In the genomic region with DNA sequence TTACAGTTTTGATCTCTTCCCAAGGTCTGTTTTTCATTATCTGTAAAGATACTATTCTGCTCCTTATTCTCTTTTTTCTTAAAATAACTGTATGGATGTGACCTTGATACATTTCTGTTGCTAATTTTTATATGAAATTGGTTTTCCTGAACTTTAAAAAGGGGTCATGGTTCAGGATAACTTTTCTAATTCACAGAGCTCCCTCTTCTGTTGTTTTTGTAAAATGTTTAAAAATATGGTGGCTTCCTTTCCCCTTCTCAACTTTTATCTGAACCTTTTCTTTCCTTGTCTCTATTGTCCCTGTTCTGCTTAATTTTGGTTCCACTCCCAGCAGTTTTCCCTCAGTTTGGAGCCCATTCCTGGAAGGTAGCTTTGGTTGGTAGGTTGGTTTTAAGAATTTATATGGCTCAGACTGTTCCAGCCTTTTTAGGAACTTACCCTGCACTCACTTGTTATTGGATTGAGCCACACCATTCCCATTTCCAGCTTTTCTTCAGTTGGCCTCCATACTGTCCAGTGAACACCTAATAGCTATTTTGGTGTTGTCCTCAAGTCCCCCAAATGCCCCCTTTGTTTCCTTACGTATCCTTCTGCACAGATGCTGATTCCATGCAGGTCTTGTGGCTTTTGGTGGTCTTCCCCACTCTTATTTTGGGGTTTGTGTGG, we compare ENCODE assay signal across 11 cellular contexts.
DNase-seq lines count a peak whose midpoint lies in the region; ATAC-seq, FAIRE-seq and TF ChIP-seq lines count a peak whose summit lies in the region.
"Had no signal": no experiment of that assay in that cellular context is flagged by ENCODE, and none has a peak within 500 bp of the region (broad histone marks: within the 10 kb centered on the region; RNA-seq: fewer than 3 reads in every experiment).

No MANE protein-coding gene starts in this region.

- no peaks in the 10 kb centered on the region for H3K9me3 ChIP-seq in BLaER1
- H3K9me3 ChIP-seq in H9 (ENCODE audit: control insufficient read depth, low read depth, low read length) = no peaks in the 10 kb centered on the region
- no peaks in the 10 kb centered on the region for H3K9me3 ChIP-seq in astrocyte (ENCODE audit: insufficient read depth, low read depth, low read length)
- H3K9me3 ChIP-seq: tibial artery had no signal

- H3K9ac ChIP-seq in BLaER1 (peak overlapping the region; percentile 17; the same call in 1 of the 2 replicates), H9 (ENCODE audit: extremely low read depth, insufficient read length, low read length) (no peak overlapping the region), astrocyte (ENCODE audit: low read length) (no peak overlapping the region)
- H3K9ac ChIP-seq: neural progenitor cell had no signal

- peak; percentile 70 for FAIRE-seq in astrocyte (lab: Jason Lieb, UNC)

- H3K4me1 ChIP-seq in BLaER1 (peaks cover 24% of the 10 kb centered on the region), H9 (ENCODE audit: insufficient read depth, low read length) (peaks cover 6% of the 10 kb centered on the region; the same call in 1 of the 2 replicates), astrocyte (ENCODE audit: insufficient read depth, low read length) (no peaks in the 10 kb centered on the region)

- H3K27me3 Mint-ChIP-seq in H9 (ENCODE audit: low read depth) = no peaks in the 10 kb centered on the region
- H3K27me3 Mint-ChIP-seq in astrocyte (ENCODE audit: low read depth, unreplicated experiment) = no peaks in the 10 kb centered on the region

- H3K36me3 ChIP-seq in BLaER1 = peaks cover 8% of the 10 kb centered on the region; the same call in 1 of the 2 replicates
- no peaks in the 10 kb centered on the region for H3K36me3 ChIP-seq in astrocyte (ENCODE audit: insufficient read depth, low read length)
- H3K36me3 ChIP-seq: neural progenitor cell, tibial artery had no signal

- H3K27me3 ChIP-seq in BLaER1 (no peaks in the 10 kb centered on the region), H9 (ENCODE audit: insufficient read depth, low read length) (no peaks in the 10 kb centered on the region), astrocyte (ENCODE audit: insufficient read depth, low read length) (no peaks in the 10 kb centered on the region)
- H3K27me3 ChIP-seq: neural progenitor cell, tibial artery had no signal

- no peak overlapping the region for H3K27ac ChIP-seq in BLaER1
- H3K27ac ChIP-seq in H9 (ENCODE audit: insufficient read length, low read depth, low read length) = no peak overlapping the region
- no peak overlapping the region for H3K27ac ChIP-seq in astrocyte (ENCODE audit: low read depth, low read length)
- H3K27ac ChIP-seq: tibial artery had no signal

- no peak overlapping the region for H2BK15ac ChIP-seq in H9 (ENCODE audit: low read depth, low read length)

- H4K8ac ChIP-seq in H9 (replicated peaks; ENCODE audit: insufficient read length, low read depth, low read length) = no peak overlapping the region

- no peaks in the 10 kb centered on the region for H3K23me2 ChIP-seq in H9 (ENCODE audit: insufficient read length, low read depth, low read length, poor library complexity, severe bottlenecking)

- H3K9me3 Mint-ChIP-seq in H9 (no peaks in the 10 kb centered on the region), astrocyte (ENCODE audit: unreplicated experiment) (no peaks in the 10 kb centered on the region)
- H3K9me3 Mint-ChIP-seq: neural progenitor cell had no signal

- no peak overlapping the region for H3K4me3 ChIP-seq in BLaER1
- no peak overlapping the region for H3K4me3 ChIP-seq in astrocyte (ENCODE audit: insufficient read depth, low read depth, low read length)
- H3K4me3 ChIP-seq: neural progenitor cell, tibial artery had no signal

- H3K23ac ChIP-seq in H9 (ENCODE audit: insufficient read length, low read depth, low read length) = no peak overlapping the region

- no peak overlapping the region for H2AFZ ChIP-seq in H9 (ENCODE audit: low read length)
- H2AFZ ChIP-seq in astrocyte (ENCODE audit: low read depth, low read length) = no peak overlapping the region
- H2AFZ ChIP-seq: neural progenitor cell had no signal

- H2BK12ac ChIP-seq in H9 (ENCODE audit: insufficient read length, low read depth, low read length) = no peak overlapping the region

- no peak for ATAC-seq in GM19397 (IDR thresholded peaks at IDR 0.05; ENCODE audit: unreplicated experiment)

- no peak overlapping the region for H4K5ac ChIP-seq in H9 (ENCODE audit: insufficient read length, low read depth, low read length)

- TF ChIP-seq CTCF in H9 (conservative IDR thresholded peaks at IDR 0.05) (no peak), astrocyte (IDR thresholded peaks at IDR 0.05; ENCODE audit: insufficient read depth, low read depth, low read length) (no peak)

- H3K14ac ChIP-seq in H9 (ENCODE audit: insufficient read depth, low read length) = no peak overlapping the region

- no peak overlapping the region for H3K4ac ChIP-seq in H9 (ENCODE audit: low read depth, low read length)

- no peak overlapping the region for H2AK5ac ChIP-seq in H9 (ENCODE audit: insufficient read length, low read length)

- no peak overlapping the region for H2BK120ac ChIP-seq in H9 (ENCODE audit: low read depth, low read length, poor library complexity, severe bottlenecking)

- WGBS in H9 (ENCODE audit: extremely low coverage, insufficient read length, low lambda C conversion rate) = no CpG with 5 or more reads among the region's 1 CpG

- no peak overlapping the region for H4K91ac ChIP-seq in H9 (ENCODE audit: insufficient read length, low read depth, low read length)

- H3K79me2 ChIP-seq in H9 (ENCODE audit: insufficient read depth, low read length) = peaks cover 1% of the 10 kb centered on the region; the same call in 1 of the 2 replicates
- peaks cover 58% of the 10 kb centered on the region for H3K79me2 ChIP-seq in astrocyte (ENCODE audit: insufficient read depth, low read length)

- H3K36me3 Mint-ChIP-seq in H9 (ENCODE audit: insufficient read depth in 1 of 3, low read depth in 3 of 3) = peaks cover 0 to 3% (median 0%) of the 10 kb centered on the region in 3 experiments; a peak in 1 of 7 replicates
- no peaks in the 10 kb centered on the region for H3K36me3 Mint-ChIP-seq in astrocyte (ENCODE audit: low read depth, unreplicated experiment)
- H3K36me3 Mint-ChIP-seq: neural progenitor cell had no signal

- H3K4me2 ChIP-seq in BLaER1 (peak overlapping the region; percentile 55), H9 (ENCODE audit: insufficient read depth, insufficient read length, low read length) (no peak overlapping the region), astrocyte (ENCODE audit: low read length) (no peak overlapping the region)
- H3K4me2 ChIP-seq: neural progenitor cell had no signal

- H3K56ac ChIP-seq in H9 (ENCODE audit: insufficient read length, low read depth, low read length) = no peak overlapping the region

- H3K27ac Mint-ChIP-seq in H9 = peak overlapping the region; percentile 8 to 86 (median 10); a peak in 5 of 7 replicates
- H3K27ac Mint-ChIP-seq in astrocyte (ENCODE audit: unreplicated experiment) = peak overlapping the region; percentile 31
- H3K27ac Mint-ChIP-seq: neural progenitor cell had no signal

- H4K20me1 ChIP-seq in BLaER1 = peaks cover 71% of the 10 kb centered on the region
- no peaks in the 10 kb centered on the region for H4K20me1 ChIP-seq in H9 (ENCODE audit: control insufficient read depth, insufficient read depth, insufficient read length)
- H4K20me1 ChIP-seq in astrocyte (ENCODE audit: insufficient read depth, low read length) = peaks cover 59% of the 10 kb centered on the region

- no peak overlapping the region for H2BK20ac ChIP-seq in H9 (ENCODE audit: low read depth, low read length, poor library complexity, severe bottlenecking)

- H3K79me1 ChIP-seq in H9 (ENCODE audit: insufficient read depth, low read depth, low read length, poor library complexity, severe bottlenecking) = peaks cover 10% of the 10 kb centered on the region

- no peak overlapping the region for H2BK5ac ChIP-seq in H9 (ENCODE audit: insufficient read length, low read length)

- no peak overlapping the region for H3K18ac ChIP-seq in H9 (ENCODE audit: insufficient read length, low read depth, low read length)

- H3K4me1 Mint-ChIP-seq in H9 (peaks cover 45 to 57% of the 10 kb centered on the region in 2 experiments), astrocyte (ENCODE audit: low read depth, unreplicated experiment) (peaks cover 33% of the 10 kb centered on the region)

- no peak overlapping the region for H3T11ph ChIP-seq in H9 (ENCODE audit: low read length)

- DNase-seq in H9 (no peak), astrocyte (ENCODE audit: low read depth) (no peak), lung microvascular endothelial cell (ENCODE audit: low read depth in 2 of 2) (peak; percentile 12 to 31), NCI-H1436 treated with DMSO at 0.1 percent for 48 hours (lab: John Stamatoyannopoulos, UW) (no peak), AG08396 (ENCODE audit: low spot score) (no peak)
- DNase-seq in activated CD4-positive, alpha-beta T cell treated with anti-CD3 and anti-CD28 coated beads for 48 hours = no peak
- DNase-seq: NCI-H1105 treated with DMSO at 0.1 percent for 48 hours, tibial artery had no signal

- H3K4me3 Mint-ChIP-seq in H9 (no peak overlapping the region), astrocyte (ENCODE audit: unreplicated experiment) (no peak overlapping the region)
- H3K4me3 Mint-ChIP-seq: neural progenitor cell had no signal

Comparison
In these comparisons a context has a peak if more than half of its experiments do, and no peak if none do; other contexts are left out.
1. DNase-seq: peak in lung microvascular endothelial cell (2 of 2); none in H9 (single experiment), astrocyte (single experiment), NCI-H1436 treated with DMSO at 0.1 percent for 48 hours (single experiment), AG08396 (single experiment) and activated CD4-positive, alpha-beta T cell treated with anti-CD3 and anti-CD28 coated beads for 48 hours (single experiment).